8 cellular contexts compared by ENCODE assay signal in the genomic region with DNA sequence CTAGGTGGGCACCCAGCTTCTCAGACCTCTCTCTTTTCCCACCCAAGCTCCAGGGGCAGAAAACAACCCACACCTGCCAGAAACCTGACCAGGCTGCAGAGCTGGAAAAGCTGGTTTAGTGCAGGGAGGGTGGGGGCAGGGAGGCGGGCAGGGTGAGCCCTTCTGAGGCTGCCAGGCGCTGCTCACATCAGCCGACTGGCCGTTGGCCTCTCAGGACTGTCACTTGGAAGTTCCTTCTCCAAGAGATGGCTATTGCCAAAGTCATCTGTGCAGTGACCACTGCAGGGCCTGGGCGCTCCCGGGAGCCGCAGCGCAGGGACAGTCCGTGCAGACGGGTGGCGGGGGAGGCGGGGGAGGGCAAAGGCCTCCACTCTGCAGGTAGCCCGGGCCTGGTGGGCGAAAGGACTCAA.
A peak's percentile ranks its signal among the peaks of the same experiment; 100 is the strongest.
DNase-seq lines count a peak whose midpoint lies in the region; ATAC-seq, FAIRE-seq and TF ChIP-seq lines count a peak whose summit lies in the region.

No MANE protein-coding gene starts in this region.

- POLR2A ChIA-PET in endothelial cell of umbilical vein (lab: Charles Lee): interaction anchor here (0.6 to 1.3 kb wide), 3 partner anchors 205 to 208 kb away, joined by 3 to 4 read pairs (median 3); a partner anchor contains a TSS

- H4K20me1 ChIP-seq in endothelial cell of umbilical vein (replicated peaks; ENCODE audit: control insufficient read depth, extremely low read depth, insufficient read depth, low read length): no peaks in the 10 kb centered on the region

- H3K9ac ChIP-seq in endothelial cell of umbilical vein (replicated peaks; ENCODE audit: extremely low read depth, insufficient read depth, low read length) (peak overlapping the region; percentile 39), muscle layer of colon (ENCODE audit: low read length) (peak overlapping the region; percentile 16)

- H3K4me1 ChIP-seq in endothelial cell of umbilical vein (ENCODE audit: control insufficient read depth, extremely low read depth, insufficient read depth, low read length) (peaks cover 2% of the 10 kb centered on the region), muscle layer of colon (ENCODE audit: insufficient read depth, low read length) (peaks cover 10% of the 10 kb centered on the region)

- FAIRE-seq in endothelial cell of umbilical vein (lab: Jason Lieb, UNC): no peak

- TF ChIP-seq CTCF in endothelial cell of umbilical vein (IDR thresholded peaks at IDR 0.05; ENCODE audit: extremely low read depth in 1 of 2, insufficient read depth in 1 of 2, low read depth in 1 of 2, low read length in 2 of 2): no peak

- CTCF ChIA-PET in endothelial cell of umbilical vein (lab: Charles Lee): interaction anchor here (0.8 to 1.4 kb wide), 9 partner anchors 54 to 251 kb away, joined by 3 to 5 read pairs (median 4); no protein-coding TSS in a partner anchor

- no peaks in the 10 kb centered on the region for H3K36me3 ChIP-seq in endothelial cell of umbilical vein (ENCODE audit: control insufficient read depth in 2 of 2, extremely low read depth in 1 of 2, insufficient read depth in 2 of 2, low read length in 2 of 2)
- H3K36me3 ChIP-seq in muscle layer of colon (ENCODE audit: insufficient read depth, low read length): no peaks in the 10 kb centered on the region

- no peak for TF ChIP-seq POLR2A in endothelial cell of umbilical vein (IDR thresholded peaks at IDR 0.05; ENCODE audit: low read depth, low read length)

- peak; percentile 76 for DNase-seq in NCI-H774 (lab: John Stamatoyannopoulos, UW)
- DNase-seq in endothelial cell of umbilical vein (ENCODE audit: low read depth, low spot score): no peak
- DNase-seq in SHP77 (lab: John Stamatoyannopoulos, UW): no peak
- DNase-seq in GM19238 (ENCODE audit: insufficient read length, low spot score): no peak
- no peak for DNase-seq in activated CD8-positive, alpha-beta memory T cell treated with anti-CD3 and anti-CD28 coated beads, Interleukin-2, amount 50 U/mL, for 48 hours

- BruUV-seq in endothelial cell of umbilical vein (replicated peaks; lab: Mats Ljungman, UMichigan): no TSS peak

- dilution Hi-C loops in endothelial cell of umbilical vein (cut with MboI; ENCODE audit: extremely low pct_ligation_motif_present, low sequenced_read_pairs): no loop called here

- ATAC-seq in HG02571 (IDR thresholded peaks at IDR 0.05; ENCODE audit: unreplicated experiment): no peak

- intact Hi-C loops in endothelial cell of umbilical vein (cut with micrococcal nuclease): loop anchor here (2.0 kb wide), 2 partner anchors 30 to 78 kb away; no protein-coding TSS in a partner anchor

- no peaks in the 10 kb centered on the region for H3K9me3 ChIP-seq in endothelial cell of umbilical vein (replicated peaks; ENCODE audit: control insufficient read depth, insufficient read depth, low read length)
- H3K9me3 ChIP-seq in muscle layer of colon (ENCODE audit: low read length): no peaks in the 10 kb centered on the region

- H3K4me3 ChIP-seq in GM08714 (ENCODE audit: low read length) (peak overlapping the region; percentile 37; the same call in 1 of the 2 replicates), endothelial cell of umbilical vein (replicated peaks in 1 of 3; ENCODE audit: insufficient read depth in 1 of 3, low read depth in 1 of 3, low read length in 3 of 3) (peak overlapping the region in 2 of 3 experiments; percentile 11 to 38), muscle layer of colon (ENCODE audit: low read depth in 1 of 2, low read length in 2 of 2) (peak overlapping the region; percentile 47 to 69)

- H3K27ac ChIP-seq in endothelial cell of umbilical vein (ENCODE audit: insufficient read depth, low read depth, low read length) (no peak overlapping the region), muscle layer of colon (ENCODE audit: low read depth, low read length) (peak overlapping the region; percentile 98)

- no peaks in the 10 kb centered on the region for H3K79me2 ChIP-seq in endothelial cell of umbilical vein (ENCODE audit: control insufficient read depth, insufficient read depth, low read length)

- no peaks in the 10 kb centered on the region for H3K9me1 ChIP-seq in endothelial cell of umbilical vein (replicated peaks; ENCODE audit: control insufficient read depth, extremely low read depth, insufficient read depth, low read length)

- peak overlapping the region; percentile 71 for H3K4me2 ChIP-seq in endothelial cell of umbilical vein (ENCODE audit: insufficient read depth, low read length)

- H3K27me3 ChIP-seq in endothelial cell of umbilical vein (ENCODE audit: control insufficient read depth in 2 of 2, insufficient read depth in 2 of 2, low read length in 2 of 2) (no peaks in the 10 kb centered on the region), muscle layer of colon (ENCODE audit: control insufficient read depth in 1 of 2, insufficient read depth in 2 of 2, low read length in 2 of 2) (no peaks in the 10 kb centered on the region)

- peak overlapping the region; percentile 84 for H2AFZ ChIP-seq in endothelial cell of umbilical vein (ENCODE audit: low read depth, low read length)

TF ChIP-seq in endothelial cell of umbilical vein, 7 proteins besides CTCF, POLR2A, EP300 and RAD21:
- TF ChIP-seq, protein P1, sequence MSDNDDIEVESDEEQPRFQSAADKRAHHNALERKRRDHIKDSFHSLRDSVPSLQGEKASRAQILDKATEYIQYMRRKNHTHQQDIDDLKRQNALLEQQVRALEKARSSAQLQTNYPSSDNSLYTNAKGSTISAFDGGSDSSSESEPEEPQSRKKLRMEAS (IDR thresholded peaks at IDR 0.05; ENCODE audit: insufficient read depth, insufficient read length): no peak
- TF ChIP-seq JUN (IDR thresholded peaks at IDR 0.05; ENCODE audit: borderline replicate concordance, insufficient read depth, insufficient read length, low read depth) (no peak), MYC (IDR thresholded peaks at IDR 0.05; ENCODE audit: low read depth, low read length) (no peak), FOS (IDR thresholded peaks at IDR 0.05; ENCODE audit: borderline replicate concordance, insufficient read depth, low read length) (no peak), EZH2 (IDR thresholded peaks at IDR 0.05; ENCODE audit: borderline replicate concordance, low read depth, low read length, severe bottlenecking) (no peak), GATA2 (IDR thresholded peaks at IDR 0.05; ENCODE audit: insufficient read depth, insufficient read length, low read depth, low read length) (no peak), POLR2AphosphoS5 (IDR thresholded peaks at IDR 0.05; ENCODE audit: insufficient read depth, low read depth, low read length) (no peak)
